2 cellular contexts compared by ENCODE assay signal in the genomic region with DNA sequence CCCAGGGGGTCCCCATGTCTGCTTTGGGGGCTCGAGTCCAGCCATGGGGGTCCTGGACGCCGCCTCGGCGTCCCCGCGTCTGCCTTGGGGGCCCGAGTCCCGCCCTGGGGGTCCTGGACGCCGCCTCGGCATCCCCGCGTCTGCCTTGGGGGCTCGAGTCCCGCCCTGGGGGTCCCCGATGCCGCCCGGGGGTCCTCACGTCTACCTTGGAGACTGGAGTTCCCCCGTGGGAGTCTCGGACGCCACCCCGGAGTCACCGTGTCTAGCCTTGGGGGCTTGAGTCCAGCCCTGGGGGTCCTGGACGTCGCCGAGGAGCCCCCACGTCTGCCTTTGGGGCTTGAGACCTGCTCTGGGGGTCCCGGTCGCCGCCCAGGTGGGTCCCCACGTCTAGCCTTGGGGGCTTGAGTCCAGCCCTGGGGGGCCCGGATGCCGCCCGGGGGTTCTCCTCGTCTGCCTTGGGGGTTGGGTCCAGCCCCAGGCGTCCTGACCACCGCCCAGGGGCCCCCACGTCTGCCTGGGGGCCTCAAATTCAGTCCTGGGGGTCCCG.
A peak's percentile ranks its signal among the peaks of the same experiment; 100 is the strongest.
TF ChIP-seq lines count a peak whose summit lies in the region.

No MANE protein-coding gene starts in this region.

TF ChIP-seq in GM12878, 131 proteins besides CTCF, POLR2A, EP300 and RAD21:
- TF ChIP-seq BCL3 (IDR thresholded peaks at IDR 0.05; ENCODE audit: borderline replicate concordance, insufficient read depth, low read depth, low read length, poor library complexity, severe bottlenecking) (no peak), GABPA (IDR thresholded peaks at IDR 0.05; ENCODE audit: low read depth) (no peak), HCFC1 (IDR thresholded peaks at IDR 0.05; ENCODE audit: low read length) (no peak), HSF1 (IDR thresholded peaks at IDR 0.05; ENCODE audit: low read depth, low read length) (no peak)

TF ChIP-seq in HepG2, 621 proteins besides CTCF, POLR2A, EP300 and RAD21:
- TF ChIP-seq ZNF607 (CRISPR knock-in tag; IDR thresholded peaks at IDR 0.05; ENCODE audit: borderline replicate concordance) (0 out of 2 replicates have a peak, but pooled peaks have one; percentile 39), THAP9 (CRISPR knock-in tag; IDR thresholded peaks at IDR 0.05; ENCODE audit: borderline replicate concordance) (0 out of 2 replicates have a peak, but pooled peaks have one; percentile 6), ZNF501 (CRISPR knock-in tag; IDR thresholded peaks at IDR 0.05) (0 out of 2 replicates have a peak, but pooled peaks have one; percentile 7), GMEB2 (CRISPR knock-in tag; IDR thresholded peaks at IDR 0.05; ENCODE audit: low read depth) (no peak), ZNF546 (CRISPR knock-in tag; conservative IDR thresholded peaks at IDR 0.05) (no peak), ZBTB10 (CRISPR knock-in tag; IDR thresholded peaks at IDR 0.05; ENCODE audit: borderline replicate concordance) (0 out of 2 replicates have a peak, but pooled peaks have one; percentile 13), ZNF777 (CRISPR knock-in tag; IDR thresholded peaks at IDR 0.05) (0 out of 2 replicates have a peak, but pooled peaks have one; percentile 12), AGO2 (optimal IDR thresholded peaks at IDR 0.05; ENCODE audit: low read depth, low read length) (peak; percentile 11)
- TF ChIP-seq, protein P1, sequence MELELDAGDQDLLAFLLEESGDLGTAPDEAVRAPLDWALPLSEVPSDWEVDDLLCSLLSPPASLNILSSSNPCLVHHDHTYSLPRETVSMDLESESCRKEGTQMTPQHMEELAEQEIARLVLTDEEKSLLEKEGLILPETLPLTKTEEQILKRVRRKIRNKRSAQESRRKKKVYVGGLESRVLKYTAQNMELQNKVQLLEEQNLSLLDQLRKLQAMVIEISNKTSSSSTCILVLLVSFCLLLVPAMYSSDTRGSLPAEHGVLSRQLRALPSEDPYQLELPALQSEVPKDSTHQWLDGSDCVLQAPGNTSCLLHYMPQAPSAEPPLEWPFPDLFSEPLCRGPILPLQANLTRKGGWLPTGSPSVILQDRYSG (CRISPR knock-in tag; IDR thresholded peaks at IDR 0.05) = no peak
